9 cellular contexts compared by ENCODE assay signal in genomic region chr7:6012355-6013104, GRCh38. TPM values are rescaled to one million over a fixed set of nuclear protein-coding genes. Genes with fewer than 3 reads are reported as not detected.
DNase-seq lines count a peak whose midpoint lies in the region; ATAC-seq and TF ChIP-seq lines count a peak whose summit lies in the region.
"Had no signal": no experiment of that assay in that cellular context is flagged by ENCODE, and none has a peak within 500 bp of the region (broad histone marks: within the 10 kb centered on the region; RNA-seq: fewer than 3 reads in every experiment).

No MANE protein-coding gene starts in this region.

- peaks cover 32% of the 10 kb centered on the region for H3K36me3 ChIP-seq in adipocyte (ENCODE audit: control insufficient read depth, insufficient read depth, low read length, severe bottlenecking)
- H3K36me3 ChIP-seq in ovary, result no peaks in the 10 kb centered on the region

- no peak for ATAC-seq in naive thymus-derived CD8-positive, alpha-beta T cell
- ATAC-seq in HG03097 (IDR thresholded peaks at IDR 0.05; ENCODE audit: low FRiP score, unreplicated experiment) (no peak), HG03354 (IDR thresholded peaks at IDR 0.05; ENCODE audit: poor library complexity, severe bottlenecking, unreplicated experiment) (no peak)
- ATAC-seq: activated CD4-positive, CD25-positive, alpha-beta regulatory T cell treated with anti-CD3 and anti-CD28 coated beads, Interleukin-2, amount 50 U/mL, for 24 hours; stimulated activated naive B cell treated with anti-CD40 and anti-IgM and Interleukin-4, amounts not matched to agents 10 μg/mL and 1 μg/mL and 100 μg/mL, for 72 hours had no signal

- H3K36me3 Mint-ChIP-seq in HFFc6 (ENCODE audit: low read depth), result peaks cover 13% of the 10 kb centered on the region
- H3K36me3 Mint-ChIP-seq in naive thymus-derived CD8-positive, alpha-beta T cell, result peaks cover 0 to 35% (median 0%) of the 10 kb centered on the region in 3 donors

- H3K27ac Mint-ChIP-seq in HFFc6, result peak overlapping the region; percentile 47
- peak overlapping the region; percentile 11 to 89 (median 63) for H3K27ac Mint-ChIP-seq in naive thymus-derived CD8-positive, alpha-beta T cell
- H3K27ac Mint-ChIP-seq: stimulated activated naive B cell treated with anti-CD40 and anti-IgM and Interleukin-4, amounts not matched to agents 10 μg/mL and 1 μg/mL and 100 μg/mL, for 72 hours had no signal

- intact Hi-C loops in ovary (cut with DNase I), result no loop called here

- H3K4me3 Mint-ChIP-seq in HFFc6, result peak overlapping the region; percentile 13; the same call in 1 of the 2 replicates
- no peak overlapping the region for H3K4me3 Mint-ChIP-seq in naive thymus-derived CD8-positive, alpha-beta T cell
- H3K4me3 Mint-ChIP-seq: stimulated activated naive B cell treated with anti-CD40 and anti-IgM and Interleukin-4, amounts not matched to agents 10 μg/mL and 1 μg/mL and 100 μg/mL, for 72 hours had no signal

- H3K9me3 ChIP-seq in adipocyte (ENCODE audit: control insufficient read depth, low read length) (no peaks in the 10 kb centered on the region), ovary (no peaks in the 10 kb centered on the region)

- no peaks in the 10 kb centered on the region for H3K9me3 Mint-ChIP-seq in HFFc6
- no peaks in the 10 kb centered on the region for H3K9me3 Mint-ChIP-seq in naive thymus-derived CD8-positive, alpha-beta T cell
- H3K9me3 Mint-ChIP-seq: stimulated activated naive B cell treated with anti-CD40 and anti-IgM and Interleukin-4, amounts not matched to agents 10 μg/mL and 1 μg/mL and 100 μg/mL, for 72 hours had no signal

- no peaks in the 10 kb centered on the region for H3K27me3 ChIP-seq in adipocyte (replicated peaks; ENCODE audit: control insufficient read depth, insufficient read depth, low read length)
- H3K27me3 ChIP-seq in ovary, result no peaks in the 10 kb centered on the region

- TF ChIP-seq CTCF in HFFc6 (IDR thresholded peaks at IDR 0.05) (no peak), ovary (IDR thresholded peaks at IDR 0.05) (no peak)

- no peaks in the 10 kb centered on the region; the same call in 1 of the 2 replicates for H3K27me3 Mint-ChIP-seq in HFFc6 (ENCODE audit: insufficient read depth)
- H3K27me3 Mint-ChIP-seq in naive thymus-derived CD8-positive, alpha-beta T cell, result no peaks in the 10 kb centered on the region
- H3K27me3 Mint-ChIP-seq: stimulated activated naive B cell treated with anti-CD40 and anti-IgM and Interleukin-4, amounts not matched to agents 10 μg/mL and 1 μg/mL and 100 μg/mL, for 72 hours had no signal

- H3K4me3 ChIP-seq in adipocyte (ENCODE audit: low read length) (no peak overlapping the region), ovary (no peak overlapping the region)

- H3K9ac ChIP-seq in adipocyte (ENCODE audit: low read length), result peak overlapping the region; percentile 54

- POLR2A ChIA-PET in naive thymus-derived CD8-positive, alpha-beta T cell (lab: Charles Lee), result no interaction called here

- no peak for TF ChIP-seq POLR2A in ovary (IDR thresholded peaks at IDR 0.05)

- peaks cover 57% of the 10 kb centered on the region for H3K4me1 ChIP-seq in adipocyte (ENCODE audit: control insufficient read depth, insufficient read depth, low read length)
- H3K4me1 ChIP-seq in ovary (ENCODE audit: insufficient read depth), result peaks cover 6% of the 10 kb centered on the region

- peaks cover 43% of the 10 kb centered on the region for H3K4me1 Mint-ChIP-seq in HFFc6 (ENCODE audit: low read depth)
- H3K4me1 Mint-ChIP-seq in naive thymus-derived CD8-positive, alpha-beta T cell, result peaks cover 10 to 34% (median 23%) of the 10 kb centered on the region in 4 donors

- DNase-seq in HFFc6, result peak; percentile 22
- peak; percentile 72 for DNase-seq in adipocyte (ENCODE audit: low read depth)
- DNase-seq in naive thymus-derived CD8-positive, alpha-beta T cell, result no peak
- no peak for DNase-seq in ovary
- DNase-seq: central memory CD4-positive, alpha-beta T cell; stimulated activated naive B cell treated with anti-CD40 and anti-IgM and Interleukin-4, amounts not matched to agents 10 μg/mL and 1 μg/mL and 100 μg/mL, for 72 hours had no signal

- H3K27ac ChIP-seq in ovary, result no peak overlapping the region

- 77 to 82% (median 82%) methylated on average over 14 of the region's 14 CpGs for WGBS in ovary, 3 donors

- TF ChIP-seq EP300 in ovary (IDR thresholded peaks at IDR 0.05), result no peak

RNA-seq across cellular contexts. Expression of gene AIMP2, which starts 3.5 kb away (rescaled TPM):
- total RNA-seq in HFFc6 (2021; fragmentation: NEBNext Ultra II Directional; extraction: Animal tissue kit (Norgen Biotek cat#: 25700)), result 10 to 100 TPM; 36.2 to 47.2 (median 42.9) TPM
- total RNA-seq in naive thymus-derived CD8-positive, alpha-beta T cell, result 10 to 100 TPM; 12.6 to 14.0 TPM
- polyA plus RNA-seq in naive thymus-derived CD8-positive, alpha-beta T cell, result 10 to 100 TPM; 14.1 to 23.9 (median 20.8) TPM
- 10 to 100 TPM; 16.1 to 37.1 (median 17.8) TPM for total RNA-seq in ovary
- polyA plus RNA-seq in ovary, result 10 to 100 TPM; 14.1 to 18.2 TPM

RNA-seq across cellular contexts. Expression of gene PMS2, which starts 3.7 kb away (rescaled TPM):
- 10 to 100 TPM; 12.1 to 13.4 (median 12.8) TPM for total RNA-seq in HFFc6 (2021; fragmentation: NEBNext Ultra II Directional; extraction: Animal tissue kit (Norgen Biotek cat#: 25700))
- total RNA-seq in naive thymus-derived CD8-positive, alpha-beta T cell, result 10 to 100 TPM; 20.0 to 22.8 TPM
- 10 to 100 TPM in 2 of 3 donors, 1 to 10 TPM in 1; 9.8 to 14.2 (median 10.0) TPM for polyA plus RNA-seq in naive thymus-derived CD8-positive, alpha-beta T cell
- total RNA-seq in ovary, result 10 to 100 TPM in 3 of 7 donors, 1 to 10 TPM in 4; 5.2 to 14.5 (median 9.0) TPM
- 10 to 100 TPM in 1 of 2 donors, 1 to 10 TPM in 1; 5.9 to 15.9 TPM for polyA plus RNA-seq in ovary

RNA-seq across cellular contexts. Expression of gene ANKRD61, which starts 18.6 kb away (rescaled TPM):
- total RNA-seq in HFFc6 (2021; fragmentation: NEBNext Ultra II Directional; extraction: Animal tissue kit (Norgen Biotek cat#: 25700)), result under 1 TPM in 4 of 6 experiments, not detected in 2; 0.17 to 0.24 (median 0.19) TPM
- total RNA-seq in naive thymus-derived CD8-positive, alpha-beta T cell, result not detected
- polyA plus RNA-seq in naive thymus-derived CD8-positive, alpha-beta T cell, result under 1 TPM; 0.21 to 0.36 (median 0.30) TPM
- total RNA-seq in ovary, result 1 to 10 TPM in 1 of 7 donors, under 1 TPM in 1, not detected in 5; 0.57 to 1.5 TPM
- polyA plus RNA-seq in ovary, result under 1 TPM in 1 of 2 donors, not detected in 1; 0.15 TPM

RNA-seq across cellular contexts. Expression of gene RSPH10B, which starts 42.0 kb away (rescaled TPM):
- total RNA-seq in HFFc6 (2021; fragmentation: NEBNext Ultra II Directional; extraction: Animal tissue kit (Norgen Biotek cat#: 25700)), result under 1 TPM in 1 of 6 experiments, not detected in 5; 0.24 TPM
- under 1 TPM in 1 of 2 experiments, not detected in 1; 0.81 TPM for total RNA-seq in naive thymus-derived CD8-positive, alpha-beta T cell
- polyA plus RNA-seq in naive thymus-derived CD8-positive, alpha-beta T cell, result not detected
- total RNA-seq in ovary, result 1 to 10 TPM in 2 of 7 donors, under 1 TPM in 4, not detected in 1; 0.18 to 9.0 (median 0.72) TPM
- polyA plus RNA-seq in ovary, result under 1 TPM; 0.23 to 0.58 TPM

RNA-seq across cellular contexts. Expression of gene EIF2AK1, which starts 46.4 kb away (rescaled TPM):
- 100 to 1,000 TPM in 4 of 6 experiments, 10 to 100 TPM in 2; 90.4 to 103 (median 101) TPM for total RNA-seq in HFFc6 (2021; fragmentation: NEBNext Ultra II Directional; extraction: Animal tissue kit (Norgen Biotek cat#: 25700))
- 10 to 100 TPM; 77.2 to 84.8 TPM for total RNA-seq in naive thymus-derived CD8-positive, alpha-beta T cell
- 10 to 100 TPM; 94.1 to 95.3 (median 94.5) TPM for polyA plus RNA-seq in naive thymus-derived CD8-positive, alpha-beta T cell
- total RNA-seq in ovary, result 100 to 1,000 TPM in 1 of 7 donors, 10 to 100 TPM in 6; 54.2 to 164 (median 73.1) TPM
- 10 to 100 TPM; 32.5 to 82.3 TPM for polyA plus RNA-seq in ovary

Comparison
In these comparisons a context has a peak if more than half of its experiments do, and no peak if none do; other contexts are left out.
1. DNase-seq: peak in HFFc6 (single experiment) and adipocyte (single experiment); none in naive thymus-derived CD8-positive, alpha-beta T cell (0 of 10) and ovary (0 of 5).